ENCODE assay signal across 15 cellular contexts in genomic region chr17:72456026-72456569, GRCh38.
A peak's percentile ranks its signal among the peaks of the same experiment; 100 is the strongest.
DNase-seq lines count a peak whose midpoint lies in the region; ATAC-seq and TF ChIP-seq lines count a peak whose summit lies in the region.
"Had no signal": no experiment of that assay in that cellular context is flagged by ENCODE, and none has a peak within 500 bp of the region (broad histone marks: within the 10 kb centered on the region; RNA-seq: fewer than 3 reads in every experiment).

No MANE protein-coding gene starts in this region.

- no peak for ATAC-seq in GM21390 (IDR thresholded peaks at IDR 0.05; ENCODE audit: unreplicated experiment)
- ATAC-seq: naive thymus-derived CD8-positive, alpha-beta T cell; stimulated activated effector memory CD8-positive, alpha-beta T cell treated with anti-CD3 and anti-CD28 coated beads, Interleukin-12 subunit alpha, Interleukin-12 subunit beta, amount 100 ng/mL, for 72 hours had no signal

- no peak overlapping the region for H2AFZ ChIP-seq in MM.1S (ENCODE audit: low read length)

- DNase-seq in AG20443 (ENCODE audit: low spot score), result peak; percentile 77
- peak; percentile 97 for DNase-seq in M059J (ENCODE audit: low read depth)
- peak; percentile 56 for DNase-seq in epithelial cell of esophagus (ENCODE audit: low read depth)
- DNase-seq in MM.1S, result no peak
- DNase-seq in activated CD4-positive, alpha-beta T cell treated with anti-CD3 and anti-CD28 coated beads for 4 hours, result no peak
- no peak for DNase-seq in effector CD8-positive, alpha-beta T cell (lab: John Stamatoyannopoulos, UW)
- DNase-seq: activated B cell treated with CpG ODN at 0.5 μM for 24 hours; activated gamma-delta T cell treated with Interleukin-2 at 50 U/mL for 16 hours; AML-193; naive thymus-derived CD8-positive, alpha-beta T cell; NCI-H345; SHP77 had no signal

- TF ChIP-seq CTCF in epithelial cell of esophagus (IDR thresholded peaks at IDR 0.05; ENCODE audit: insufficient read depth, low read depth, low read length, missing control alignments), result no peak
- no peak for TF ChIP-seq CTCF in MM.1S (IDR thresholded peaks at IDR 0.05; ENCODE audit: low read length)

- H3K9me3 ChIP-seq in mucosa of rectum (ENCODE audit: control insufficient read depth in 2 of 2, low read length in 2 of 2) (no peaks in the 10 kb centered on the region), MM.1S (replicated peaks; ENCODE audit: insufficient read depth, low read length) (no peaks in the 10 kb centered on the region)

- H3K27me3 ChIP-seq in mucosa of rectum (ENCODE audit: control insufficient read depth in 2 of 2, insufficient read depth in 2 of 2, low read length in 2 of 2) (no peaks in the 10 kb centered on the region), MM.1S (replicated peaks; ENCODE audit: insufficient read depth, low read length) (no peaks in the 10 kb centered on the region)

- no peaks in the 10 kb centered on the region for H3F3A ChIP-seq in MM.1S (ENCODE audit: insufficient read depth, low read length)

- peaks cover 95% of the 10 kb centered on the region for H3K79me2 ChIP-seq in MM.1S (ENCODE audit: low read length)

- H3K27ac ChIP-seq in mucosa of rectum (ENCODE audit: low read depth in 2 of 2, low read length in 2 of 2), result peak overlapping the region; percentile 84 to 85
- no peak overlapping the region for H3K27ac ChIP-seq in MM.1S (ENCODE audit: low read length)

- H3K9ac ChIP-seq in mucosa of rectum (ENCODE audit: low read depth in 1 of 2, low read length in 2 of 2) (peak overlapping the region; percentile 6 to 51), MM.1S (ENCODE audit: low read length) (no peak overlapping the region)

- H3K4me3 ChIP-seq in epithelial cell of esophagus (ENCODE audit: low read length), result no peak overlapping the region
- no peak overlapping the region for H3K4me3 ChIP-seq in mucosa of rectum (ENCODE audit: low read length in 2 of 2)
- no peak overlapping the region for H3K4me3 ChIP-seq in MM.1S (ENCODE audit: low read length)

- H3K36me3 ChIP-seq in mucosa of rectum (ENCODE audit: control insufficient read depth in 2 of 2, insufficient read depth in 2 of 2, low read length in 2 of 2) (no peaks in the 10 kb centered on the region), MM.1S (replicated peaks; ENCODE audit: insufficient read depth, low read length) (no peaks in the 10 kb centered on the region)

- no peak overlapping the region for H3K4me2 ChIP-seq in MM.1S (ENCODE audit: low read depth, low read length)

- peaks cover 14 to 49% of the 10 kb centered on the region in 2 donors for H3K4me1 ChIP-seq in mucosa of rectum (ENCODE audit: control insufficient read depth in 2 of 2, insufficient read depth in 2 of 2, low read length in 2 of 2)
- H3K4me1 ChIP-seq in MM.1S (ENCODE audit: low read length), result no peaks in the 10 kb centered on the region

- H4K20me1 ChIP-seq in MM.1S (ENCODE audit: insufficient read depth, low read length), result peaks cover 10% of the 10 kb centered on the region; the same call in 1 of the 2 replicates

- H3K9me2 ChIP-seq in MM.1S (replicated peaks; ENCODE audit: insufficient read depth, low read length), result no peaks in the 10 kb centered on the region

Comparison
In these comparisons a context has a peak if more than half of its experiments do, and no peak if none do; other contexts are left out.
1. DNase-seq: peak in AG20443 (single experiment), M059J (single experiment) and epithelial cell of esophagus (single experiment); none in MM.1S (single experiment), activated CD4-positive, alpha-beta T cell treated with anti-CD3 and anti-CD28 coated beads for 4 hours (0 of 2) and effector CD8-positive, alpha-beta T cell (single experiment).